ENCODE assay signal across 12 cellular contexts in the genomic region with DNA sequence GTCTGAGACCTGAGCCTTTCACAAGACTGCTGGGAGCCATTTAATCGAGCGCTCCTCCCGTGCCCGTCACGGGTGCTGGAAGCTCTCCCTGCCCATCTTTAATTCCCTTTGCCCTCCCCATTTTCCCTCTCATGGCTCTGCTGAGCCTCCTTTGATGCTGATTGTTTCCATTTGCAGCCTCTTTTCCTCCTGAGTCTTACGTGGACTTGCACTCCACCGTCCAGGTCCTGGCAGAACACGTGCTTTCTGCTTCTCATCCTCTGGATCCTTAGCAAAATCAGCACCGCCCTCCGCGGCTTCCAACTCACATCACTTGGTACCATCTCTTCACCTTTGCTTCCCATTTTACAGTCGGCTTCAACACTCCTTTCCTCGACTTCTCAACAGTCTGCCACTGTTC. TPM values are rescaled to one million over a fixed set of nuclear protein-coding genes. Genes with fewer than 3 reads are reported as not detected.
DNase-seq lines count a peak whose midpoint lies in the region; TF ChIP-seq lines count a peak whose summit lies in the region.
"Had no signal": no experiment of that assay in that cellular context is flagged by ENCODE, and none has a peak within 500 bp of the region (broad histone marks: within the 10 kb centered on the region; RNA-seq: fewer than 3 reads in every experiment).

No MANE protein-coding gene starts in this region.

- H3K36me3 ChIP-seq in H7 (replicated peaks; ENCODE audit: control insufficient read depth, insufficient read depth, low read length) (peaks cover 9% of the 10 kb centered on the region), prostate gland (no peaks in the 10 kb centered on the region)

- 92% methylated on average over 13 of the region's 13 CpGs for WGBS in prostate gland

- no peak for TF ChIP-seq POLR2A in prostate gland (IDR thresholded peaks at IDR 0.05)

- H3K27ac ChIP-seq in prostate gland, result no peak overlapping the region
- H3K27ac ChIP-seq: 22Rv1 had no signal

- H3K27me3 Mint-ChIP-seq in chondrocyte (ENCODE audit: low read depth), result no peaks in the 10 kb centered on the region
- H3K27me3 Mint-ChIP-seq in osteocyte (ENCODE audit: unreplicated experiment), result no peaks in the 10 kb centered on the region
- H3K27me3 Mint-ChIP-seq: CD4-positive, CD25-positive, alpha-beta regulatory T cell had no signal

- H3K9me3 Mint-ChIP-seq in chondrocyte (ENCODE audit: low read depth) (no peaks in the 10 kb centered on the region), osteocyte (ENCODE audit: unreplicated experiment) (no peaks in the 10 kb centered on the region)
- H3K9me3 Mint-ChIP-seq: CD4-positive, CD25-positive, alpha-beta regulatory T cell had no signal

- no peak overlapping the region for H3K4me3 Mint-ChIP-seq in chondrocyte (ENCODE audit: unreplicated experiment)
- no peak overlapping the region for H3K4me3 Mint-ChIP-seq in osteocyte (ENCODE audit: unreplicated experiment)
- H3K4me3 Mint-ChIP-seq: CD4-positive, CD25-positive, alpha-beta regulatory T cell had no signal

- H3K27ac Mint-ChIP-seq in chondrocyte (ENCODE audit: unreplicated experiment) (no peak overlapping the region), osteocyte (ENCODE audit: unreplicated experiment) (no peak overlapping the region)

- peak; percentile 11 for DNase-seq in activated CD4-positive, CD25-positive, alpha-beta regulatory T cell treated with anti-CD3 and anti-CD28 coated beads, Interleukin-2, amount 50 U/mL, for 72 hours
- no peak for DNase-seq in activated CD4-positive, CD25-positive, alpha-beta regulatory T cell (lab: John Stamatoyannopoulos, UW)
- DNase-seq in H7 (peak; percentile 11), chondrocyte (ENCODE audit: low spot score) (peak; percentile 39), osteocyte (ENCODE audit: extremely low spot score, unreplicated experiment) (peak; percentile 66), prostate gland (ENCODE audit: low spot score) (no peak), DMS153 (lab: John Stamatoyannopoulos, UW) (no peak), GM13976 (ENCODE audit: low spot score) (no peak)
- DNase-seq: CD4-positive, CD25-positive, alpha-beta regulatory T cell had no signal

- intact Hi-C loops in prostate gland (cut with DNase I), result loop anchor here (10.0 kb wide), 1 partner anchor 244 kb away; a partner anchor contains a TSS

- no peaks in the 10 kb centered on the region for H3K4me1 Mint-ChIP-seq in chondrocyte (ENCODE audit: low read depth)
- no peaks in the 10 kb centered on the region for H3K4me1 Mint-ChIP-seq in osteocyte (ENCODE audit: unreplicated experiment)

- in situ Hi-C loops in GM13976 (cut with MboI; ENCODE audit: low sequenced_read_pairs, unreplicated experiment), result no loop called here

- no peaks in the 10 kb centered on the region for H3K9me3 ChIP-seq in prostate gland

- H3K27me3 ChIP-seq in H7 (ENCODE audit: control insufficient read depth, insufficient read depth, low read length), result no peaks in the 10 kb centered on the region
- no peaks in the 10 kb centered on the region for H3K27me3 ChIP-seq in prostate gland (replicated peaks; ENCODE audit: insufficient read depth)

- no peaks in the 10 kb centered on the region for H3K4me1 ChIP-seq in prostate gland (replicated peaks)

- TF ChIP-seq CTCF in chondrocyte (IDR thresholded peaks at IDR 0.05) (no peak), osteocyte (IDR thresholded peaks at IDR 0.05) (no peak), prostate gland (IDR thresholded peaks at IDR 0.05) (no peak), GM13976 (IDR thresholded peaks at IDR 0.05; ENCODE audit: borderline replicate concordance, control extremely low read depth, extremely low read depth, insufficient read depth, missing control alignments) (no peak)

- H3K36me3 Mint-ChIP-seq in chondrocyte (ENCODE audit: low read depth) (peaks cover 5% of the 10 kb centered on the region), osteocyte (ENCODE audit: unreplicated experiment) (peaks cover 7% of the 10 kb centered on the region)

- H3K4me3 ChIP-seq in H7 (ENCODE audit: insufficient read depth, low read depth, low read length), result no peak overlapping the region
- no peak overlapping the region for H3K4me3 ChIP-seq in prostate gland

RNA-seq across cellular contexts. Expression of a gene that starts 7.3 kb away (rescaled TPM):
- 20.2 and 30.1 TPM in 2 replicates for total RNA-seq in H7 (2014; rRNA removed; shearing (Covaris generic))
- 23.0 to 31.4 TPM (median 24.4 TPM) in 3 replicates for total RNA-seq in chondrocyte
- total RNA-seq in osteocyte, result 30.5 and 36.9 TPM in 2 replicates
- total RNA-seq in prostate gland, result 10 to 100 TPM; 16.5 to 26.4 TPM

RNA-seq across cellular contexts. Expression of a gene that starts 48.2 kb away (rescaled TPM):
- total RNA-seq in H7 (2014; rRNA removed; shearing (Covaris generic)), result 3.8 and 6.8 TPM in 2 replicates
- total RNA-seq in chondrocyte (not detected in 3 replicates), osteocyte (0.94 TPM in 1 of 2 replicates, not detected in the other), prostate gland (1 to 10 TPM in 1 of 2 donors, not detected in 1; 3.1 TPM)
- total RNA-seq: A673; CD4-positive, CD25-positive, alpha-beta regulatory T cell; Daoy had no signal

Comparison
In these comparisons a context has a peak if more than half of its experiments do, and no peak if none do; other contexts are left out.
1. DNase-seq: peak in activated CD4-positive, CD25-positive, alpha-beta regulatory T cell treated with anti-CD3 and anti-CD28 coated beads, Interleukin-2, amount 50 U/mL, for 72 hours (single experiment), H7 (single experiment), chondrocyte (single experiment) and osteocyte (single experiment); none in activated CD4-positive, CD25-positive, alpha-beta regulatory T cell (0 of 4), prostate gland (single experiment), DMS153 (single experiment) and GM13976 (single experiment).